Comparison of ENCODE assay signal across 8 cellular contexts in genomic region chr20:63980317-63980805, GRCh38. TPM values are rescaled to one million over a fixed set of nuclear protein-coding genes. Genes with fewer than 3 reads are reported as not detected.
DNase-seq lines count a peak whose midpoint lies in the region; ATAC-seq lines count a peak whose summit lies in the region.

No MANE protein-coding gene starts in this region.

- H3K27ac Mint-ChIP-seq in activated naive CD4-positive, alpha-beta T cell treated with anti-CD3 and anti-CD28 coated beads, Interleukin-2, amount 50 U/mL, for 72 hours = peak overlapping the region; percentile 93 to 99
- peak overlapping the region; percentile 96 for H3K27ac Mint-ChIP-seq in stimulated activated naive B cell treated with anti-CD40 and anti-IgM and Interleukin-4, amounts not matched to agents 10 μg/mL and 1 μg/mL and 100 μg/mL, for 72 hours

- H3K4me3 Mint-ChIP-seq in stimulated activated naive B cell treated with anti-CD40 and anti-IgM and Interleukin-4, amounts not matched to agents 10 μg/mL and 1 μg/mL and 100 μg/mL, for 72 hours = peak overlapping the region; percentile 89 to 91

- H3K9ac ChIP-seq in iPS-15b (ENCODE audit: low read depth, low read length) = no peak overlapping the region

- peaks cover 3% of the 10 kb centered on the region for H3K4me1 ChIP-seq in iPS-15b (ENCODE audit: control insufficient read depth, insufficient read depth, low read length)

- no peaks in the 10 kb centered on the region for H3K9me3 Mint-ChIP-seq in activated naive CD4-positive, alpha-beta T cell treated with anti-CD3 and anti-CD28 coated beads, Interleukin-2, amount 50 U/mL, for 72 hours
- H3K9me3 Mint-ChIP-seq in stimulated activated naive B cell treated with anti-CD40 and anti-IgM and Interleukin-4, amounts not matched to agents 10 μg/mL and 1 μg/mL and 100 μg/mL, for 72 hours = no peaks in the 10 kb centered on the region

- ATAC-seq in activated CD4-positive, CD25-positive, alpha-beta regulatory T cell treated with anti-CD3 and anti-CD28 coated beads, Interleukin-2, amount 50 U/mL, for 24 hours = peak; percentile 30 to 46
- ATAC-seq in activated naive CD4-positive, alpha-beta T cell treated with anti-CD3 and anti-CD28 coated beads, Interleukin-2, amount 50 U/mL, for 72 hours = peak; percentile 39 to 59
- peak; percentile 22 to 27 for ATAC-seq in stimulated activated naive B cell treated with anti-CD40 and anti-IgM and Interleukin-4, amounts not matched to agents 10 μg/mL and 1 μg/mL and 100 μg/mL, for 72 hours (replicated peaks)
- ATAC-seq in HG02884 (IDR thresholded peaks at IDR 0.05; ENCODE audit: unreplicated experiment) = no peak

- H3K27me3 ChIP-seq in iPS-15b (ENCODE audit: control insufficient read depth, insufficient read depth, low read length) = peaks cover 25% of the 10 kb centered on the region

- peak overlapping the region; percentile 72 for H3K4me3 ChIP-seq in iPS-15b (ENCODE audit: low read depth, low read length)

- H3K4me1 Mint-ChIP-seq in stimulated activated naive B cell treated with anti-CD40 and anti-IgM and Interleukin-4, amounts not matched to agents 10 μg/mL and 1 μg/mL and 100 μg/mL, for 72 hours = peaks cover 48 to 74% of the 10 kb centered on the region in 2 donors

- H3K9me3 ChIP-seq in iPS-15b (ENCODE audit: control insufficient read depth, insufficient read depth, low read length) = no peaks in the 10 kb centered on the region

- peaks cover 28 to 48% of the 10 kb centered on the region in 2 donors for H3K36me3 Mint-ChIP-seq in activated naive CD4-positive, alpha-beta T cell treated with anti-CD3 and anti-CD28 coated beads, Interleukin-2, amount 50 U/mL, for 72 hours
- peaks cover 27 to 40% of the 10 kb centered on the region in 2 donors for H3K36me3 Mint-ChIP-seq in stimulated activated naive B cell treated with anti-CD40 and anti-IgM and Interleukin-4, amounts not matched to agents 10 μg/mL and 1 μg/mL and 100 μg/mL, for 72 hours

- no peaks in the 10 kb centered on the region for H3K27me3 Mint-ChIP-seq in stimulated activated naive B cell treated with anti-CD40 and anti-IgM and Interleukin-4, amounts not matched to agents 10 μg/mL and 1 μg/mL and 100 μg/mL, for 72 hours

- no peak for DNase-seq in activated CD4-positive, CD25-positive, alpha-beta regulatory T cell treated with anti-CD3 and anti-CD28 coated beads, Interleukin-2, amount 50 U/mL, for 72 hours
- DNase-seq in HPDE6-E6E7 (ENCODE audit: extremely low spot score) = peak; percentile 92
- no peak for DNase-seq in activated naive CD4-positive, alpha-beta T cell treated with anti-CD3 and anti-CD28 coated beads, Interleukin-2, amount 50 U/mL, for 72 hours (ENCODE audit: low spot score in 2 of 2)
- no peak for DNase-seq in stimulated activated naive B cell treated with anti-CD40 and anti-IgM and Interleukin-4, amounts not matched to agents 10 μg/mL and 1 μg/mL and 100 μg/mL, for 72 hours
- no peak for DNase-seq in activated CD4-positive, CD25-positive, alpha-beta regulatory T cell (lab: John Stamatoyannopoulos, UW)

- peaks cover 17% of the 10 kb centered on the region for H3K36me3 ChIP-seq in iPS-15b (ENCODE audit: control insufficient read depth, insufficient read depth, low read length)

RNA-seq across cellular contexts. Expression of gene PRPF6, which starts 0.6 kb away (rescaled TPM):
- total RNA-seq in activated naive CD4-positive, alpha-beta T cell treated with anti-CD3 and anti-CD28 coated beads, Interleukin-2, amount 50 U/mL, for 72 hours = 10 to 100 TPM; 82.1 to 82.7 TPM

RNA-seq across cellular contexts. Expression of gene SAMD10, which starts 0.9 kb away (rescaled TPM):
- total RNA-seq in activated naive CD4-positive, alpha-beta T cell treated with anti-CD3 and anti-CD28 coated beads, Interleukin-2, amount 50 U/mL, for 72 hours = 10 to 100 TPM in 1 of 2 donors, 1 to 10 TPM in 1; 8.2 to 65.4 TPM

RNA-seq across cellular contexts. Expression of gene ZNF512B, which starts 10.6 kb away (rescaled TPM):
- 10 to 100 TPM in 1 of 2 donors, 1 to 10 TPM in 1; 10.0 to 21.4 TPM for total RNA-seq in activated naive CD4-positive, alpha-beta T cell treated with anti-CD3 and anti-CD28 coated beads, Interleukin-2, amount 50 U/mL, for 72 hours

RNA-seq across cellular contexts. Expression of gene UCKL1, which starts 24.1 kb away (rescaled TPM):
- total RNA-seq in activated naive CD4-positive, alpha-beta T cell treated with anti-CD3 and anti-CD28 coated beads, Interleukin-2, amount 50 U/mL, for 72 hours = 10 to 100 TPM; 21.3 to 32.7 TPM

RNA-seq across cellular contexts. Expression of gene C20orf204, which starts 55.6 kb away (rescaled TPM):
- total RNA-seq in activated naive CD4-positive, alpha-beta T cell treated with anti-CD3 and anti-CD28 coated beads, Interleukin-2, amount 50 U/mL, for 72 hours = 10 to 100 TPM; 14.2 to 18.8 TPM
